ENCODE assay signal across 9 cellular contexts in the genomic region with DNA sequence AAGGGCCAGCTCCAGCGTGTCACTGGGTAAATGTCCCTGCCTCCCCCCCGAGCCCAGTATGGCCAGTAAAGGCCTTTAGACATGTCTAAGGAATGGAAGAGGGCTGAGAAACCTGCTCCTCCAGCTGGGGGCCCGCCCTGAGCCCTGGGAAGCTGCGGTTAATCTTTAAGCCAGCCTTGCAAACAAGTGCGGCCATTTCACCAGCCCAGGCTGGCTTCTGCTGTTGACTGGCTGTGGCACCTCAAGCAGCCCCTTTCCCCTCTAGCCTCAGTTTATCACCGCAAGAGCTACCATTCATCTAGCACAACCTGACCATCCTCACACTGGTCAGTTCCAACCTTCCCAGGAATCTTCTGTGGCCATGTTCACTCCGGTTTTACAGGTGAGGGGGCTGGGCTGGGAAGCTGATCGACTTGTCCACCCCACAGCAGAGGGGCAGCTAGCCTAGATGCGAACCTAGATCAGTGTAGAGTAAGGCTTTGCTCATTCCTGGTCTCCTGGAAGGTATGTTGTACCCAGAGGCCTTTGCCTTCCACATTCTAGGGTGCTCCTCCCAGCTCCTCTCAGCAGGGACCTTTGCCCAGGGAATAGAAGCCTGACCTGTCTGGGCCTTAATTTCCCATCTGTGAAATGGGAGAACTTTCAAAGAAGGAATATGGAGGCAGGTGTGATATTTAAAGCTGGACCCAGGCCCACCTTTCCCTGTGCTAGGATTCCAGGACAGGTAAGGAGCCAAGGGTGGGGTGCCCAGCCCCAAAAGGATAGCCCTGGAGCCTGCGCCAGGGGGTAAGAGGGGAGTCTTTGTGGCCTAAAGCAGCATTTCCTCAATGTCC.
DNase-seq lines count a peak whose midpoint lies in the region; ATAC-seq lines count a peak whose summit lies in the region.
"Had no signal": no experiment of that assay in that cellular context is flagged by ENCODE, and none has a peak within 500 bp of the region (broad histone marks: within the 10 kb centered on the region; RNA-seq: fewer than 3 reads in every experiment).

No MANE protein-coding gene starts in this region.

- no peaks in the 10 kb centered on the region for H3K27me3 ChIP-seq in muscle layer of colon (ENCODE audit: control insufficient read depth in 1 of 2, insufficient read depth in 2 of 2, low read length in 2 of 2)

- no peak for ATAC-seq in HG03097 (IDR thresholded peaks at IDR 0.05; ENCODE audit: low FRiP score, unreplicated experiment)
- ATAC-seq in HG02763 (IDR thresholded peaks at IDR 0.05; ENCODE audit: unreplicated experiment): no peak

- in situ Hi-C loops in ACHN (cut with HindIII; ENCODE audit: low pct_ligation_motif_present, low pct_unique_long_range_greater_than_20kb, low sequenced_read_pairs) (no loop called here), T47D (cut with HindIII; ENCODE audit: low pct_unique_long_range_greater_than_20kb, low sequenced_read_pairs) (no loop called here)

- H3K9ac ChIP-seq in muscle layer of colon (ENCODE audit: low read length): no peak overlapping the region

- no peaks in the 10 kb centered on the region for H3K9me3 ChIP-seq in muscle layer of colon (ENCODE audit: low read length)

- H3K4me1 ChIP-seq in muscle layer of colon (ENCODE audit: insufficient read depth, low read length): peaks cover 24% of the 10 kb centered on the region

- peak overlapping the region in 1 of 2 donors; percentile 65 for H3K4me3 ChIP-seq in muscle layer of colon (ENCODE audit: low read depth in 1 of 2, low read length in 2 of 2)

- DNase-seq in ACHN (peak; percentile 68), HK-2 (ENCODE audit: unreplicated experiment) (peak; percentile 81), T47D (ENCODE audit: low read depth in 1 of 2, low spot score in 1 of 2) (peak; percentile 60 to 95), NCI-H2081 treated with DMSO at 0.1 percent for 48 hours (lab: John Stamatoyannopoulos, UW) (no peak), MV-4-11 (lab: John Stamatoyannopoulos, UW) (no peak)
- DNase-seq: left ventricle myocardium superior had no signal

- no peaks in the 10 kb centered on the region for H3K36me3 ChIP-seq in muscle layer of colon (ENCODE audit: insufficient read depth, low read length)

- H3K27ac ChIP-seq in muscle layer of colon (ENCODE audit: low read depth, low read length): peak overlapping the region; percentile 78

Comparison
In these comparisons a context has a peak if more than half of its experiments do, and no peak if none do; other contexts are left out.
1. DNase-seq: peak in ACHN (single experiment), HK-2 (single experiment) and T47D (2 of 2); none in NCI-H2081 treated with DMSO at 0.1 percent for 48 hours (single experiment) and MV-4-11 (single experiment).